Comparison of ENCODE assay signal across 1 cellular context in the genomic region with DNA sequence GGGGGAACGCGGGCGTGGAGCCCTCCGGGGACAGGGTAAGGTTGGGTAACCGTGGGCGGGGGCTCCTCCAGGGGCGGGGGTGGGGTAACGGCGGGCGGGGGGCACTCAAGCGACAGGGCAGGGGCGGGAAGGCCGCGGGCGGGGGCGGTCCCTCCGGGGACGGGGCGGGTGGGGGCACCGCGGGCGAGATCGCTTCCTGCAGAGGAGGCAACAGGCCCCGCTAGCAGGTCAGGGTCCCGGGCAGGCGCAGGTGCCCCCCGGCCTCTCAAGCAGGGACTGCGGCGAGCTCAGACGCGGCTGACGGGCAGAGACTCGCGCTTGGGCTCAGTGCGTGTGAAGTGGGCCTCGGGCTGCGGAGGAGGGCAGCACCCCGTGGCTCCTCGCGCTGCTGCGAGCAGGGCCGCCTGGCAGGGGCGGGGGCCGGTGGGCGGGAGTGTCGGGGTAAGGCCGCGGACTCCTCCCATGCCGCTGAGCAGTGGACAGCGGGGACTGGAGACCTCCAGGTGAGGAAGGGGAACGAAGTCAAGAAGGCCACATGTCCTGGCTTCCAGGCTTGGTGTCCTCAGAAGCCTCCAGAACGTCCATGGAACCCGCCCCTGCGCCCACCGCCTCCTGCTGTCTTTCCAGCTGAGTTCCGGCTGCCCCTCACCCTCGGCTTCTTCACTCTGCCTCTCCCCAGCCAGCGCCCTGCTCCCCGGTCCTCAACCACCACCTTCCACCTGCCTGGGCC.
TF ChIP-seq lines count a peak whose summit lies in the region.

No MANE protein-coding gene starts in this region.

TF ChIP-seq in HepG2, 621 proteins besides CTCF, POLR2A, EP300 and RAD21 (continued from another document and continues in another):
- TF ChIP-seq, protein P1, sequence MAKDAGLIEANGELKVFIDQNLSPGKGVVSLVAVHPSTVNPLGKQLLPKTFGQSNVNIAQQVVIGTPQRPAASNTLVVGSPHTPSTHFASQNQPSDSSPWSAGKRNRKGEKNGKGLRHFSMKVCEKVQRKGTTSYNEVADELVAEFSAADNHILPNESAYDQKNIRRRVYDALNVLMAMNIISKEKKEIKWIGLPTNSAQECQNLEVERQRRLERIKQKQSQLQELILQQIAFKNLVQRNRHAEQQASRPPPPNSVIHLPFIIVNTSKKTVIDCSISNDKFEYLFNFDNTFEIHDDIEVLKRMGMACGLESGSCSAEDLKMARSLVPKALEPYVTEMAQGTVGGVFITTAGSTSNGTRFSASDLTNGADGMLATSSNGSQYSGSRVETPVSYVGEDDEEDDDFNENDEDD (CRISPR knock-in tag; IDR thresholded peaks at IDR 0.05; ENCODE audit: borderline replicate concordance), result peak; percentile 32; the same call in 1 of the 2 replicates
- TF ChIP-seq ZNF224 (CRISPR knock-in tag; IDR thresholded peaks at IDR 0.05), result no peak
- TF ChIP-seq, protein P2, sequence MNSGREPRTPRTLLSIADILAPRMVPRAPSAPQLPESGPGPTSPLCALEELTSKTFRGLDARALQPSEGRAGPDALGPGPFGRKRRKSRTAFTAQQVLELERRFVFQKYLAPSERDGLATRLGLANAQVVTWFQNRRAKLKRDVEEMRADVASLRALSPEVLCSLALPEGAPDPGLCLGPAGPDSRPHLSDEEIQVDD (CRISPR knock-in tag; IDR thresholded peaks at IDR 0.05; ENCODE audit: borderline replicate concordance), result peak; percentile 52; the same call in 1 of the 2 replicates
- TF ChIP-seq ZNF772 (CRISPR knock-in tag; IDR thresholded peaks at IDR 0.05), result peak; percentile 2; the same call in 1 of the 2 replicates
- TF ChIP-seq ZNF766 (CRISPR knock-in tag; IDR thresholded peaks at IDR 0.05; ENCODE audit: borderline replicate concordance), result no peak
- TF ChIP-seq ZNF543 (CRISPR knock-in tag; IDR thresholded peaks at IDR 0.05), result peak; percentile 67; the same call in 1 of the 2 replicates
- no peak for TF ChIP-seq ZNF207 (IDR thresholded peaks at IDR 0.05; ENCODE audit: borderline replicate concordance)
- peak; percentile 86 for TF ChIP-seq UBTF (CRISPR knock-in tag; IDR thresholded peaks at IDR 0.05)
- no peak for TF ChIP-seq TSC22D2 (CRISPR knock-in tag; IDR thresholded peaks at IDR 0.05; ENCODE audit: borderline replicate concordance)
- no peak for TF ChIP-seq ASH2L (IDR thresholded peaks at IDR 0.05; ENCODE audit: insufficient read length, low read depth, low read length)
- TF ChIP-seq SPEN (CRISPR knock-in tag; IDR thresholded peaks at IDR 0.05; ENCODE audit: low read depth), result peak; percentile 31
- peak; percentile 23; the same call in 1 of the 2 replicates for TF ChIP-seq ZNF563 (CRISPR knock-in tag; IDR thresholded peaks at IDR 0.05)
- no peak for TF ChIP-seq ZSCAN30 (CRISPR knock-in tag; IDR thresholded peaks at IDR 0.05)
- no peak for TF ChIP-seq HNF1A (IDR thresholded peaks at IDR 0.05; ENCODE audit: low read depth)
- TF ChIP-seq HNF1A (CRISPR knock-in tag; IDR thresholded peaks at IDR 0.05; ENCODE audit: borderline replicate concordance), result peak; percentile 29; the same call in 1 of the 2 replicates
- no peak for TF ChIP-seq GATA4 (IDR thresholded peaks at IDR 0.05; ENCODE audit: borderline replicate concordance, low read depth)
- TF ChIP-seq MIER2 (CRISPR knock-in tag; IDR thresholded peaks at IDR 0.05), result no peak
- no peak for TF ChIP-seq HOXA9 (CRISPR knock-in tag; IDR thresholded peaks at IDR 0.05; ENCODE audit: borderline replicate concordance)
- no peak for TF ChIP-seq ZNF431 (CRISPR knock-in tag; IDR thresholded peaks at IDR 0.05; ENCODE audit: borderline replicate concordance, low read depth)
- TF ChIP-seq NR1H2 (CRISPR knock-in tag; IDR thresholded peaks at IDR 0.05; ENCODE audit: borderline replicate concordance, low read depth), result no peak
- TF ChIP-seq, protein P3, sequence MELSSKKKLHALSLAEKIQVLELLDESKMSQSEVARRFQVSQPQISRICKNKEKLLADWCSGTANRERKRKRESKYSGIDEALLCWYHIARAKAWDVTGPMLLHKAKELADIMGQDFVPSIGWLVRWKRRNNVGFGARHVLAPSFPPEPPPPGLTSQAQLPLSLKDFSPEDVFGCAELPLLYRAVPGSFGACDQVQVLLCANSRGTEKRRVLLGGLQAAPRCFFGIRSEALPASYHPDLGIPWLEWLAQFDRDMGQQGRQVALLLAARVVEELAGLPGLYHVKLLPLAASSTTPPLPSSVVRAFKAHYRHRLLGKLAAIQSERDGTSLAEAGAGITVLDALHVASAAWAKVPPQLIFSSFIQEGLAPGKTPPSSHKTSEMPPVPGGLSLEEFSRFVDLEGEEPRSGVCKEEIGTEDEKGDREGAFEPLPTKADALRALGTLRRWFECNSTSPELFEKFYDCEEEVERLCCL (CRISPR knock-in tag; IDR thresholded peaks at IDR 0.05; ENCODE audit: borderline replicate concordance), result peak; percentile 77; the same call in 1 of the 2 replicates
- no peak for TF ChIP-seq AGO1 (IDR thresholded peaks at IDR 0.05; ENCODE audit: low read depth, low read length, poor library complexity, severe bottlenecking)
- TF ChIP-seq, protein P4, sequence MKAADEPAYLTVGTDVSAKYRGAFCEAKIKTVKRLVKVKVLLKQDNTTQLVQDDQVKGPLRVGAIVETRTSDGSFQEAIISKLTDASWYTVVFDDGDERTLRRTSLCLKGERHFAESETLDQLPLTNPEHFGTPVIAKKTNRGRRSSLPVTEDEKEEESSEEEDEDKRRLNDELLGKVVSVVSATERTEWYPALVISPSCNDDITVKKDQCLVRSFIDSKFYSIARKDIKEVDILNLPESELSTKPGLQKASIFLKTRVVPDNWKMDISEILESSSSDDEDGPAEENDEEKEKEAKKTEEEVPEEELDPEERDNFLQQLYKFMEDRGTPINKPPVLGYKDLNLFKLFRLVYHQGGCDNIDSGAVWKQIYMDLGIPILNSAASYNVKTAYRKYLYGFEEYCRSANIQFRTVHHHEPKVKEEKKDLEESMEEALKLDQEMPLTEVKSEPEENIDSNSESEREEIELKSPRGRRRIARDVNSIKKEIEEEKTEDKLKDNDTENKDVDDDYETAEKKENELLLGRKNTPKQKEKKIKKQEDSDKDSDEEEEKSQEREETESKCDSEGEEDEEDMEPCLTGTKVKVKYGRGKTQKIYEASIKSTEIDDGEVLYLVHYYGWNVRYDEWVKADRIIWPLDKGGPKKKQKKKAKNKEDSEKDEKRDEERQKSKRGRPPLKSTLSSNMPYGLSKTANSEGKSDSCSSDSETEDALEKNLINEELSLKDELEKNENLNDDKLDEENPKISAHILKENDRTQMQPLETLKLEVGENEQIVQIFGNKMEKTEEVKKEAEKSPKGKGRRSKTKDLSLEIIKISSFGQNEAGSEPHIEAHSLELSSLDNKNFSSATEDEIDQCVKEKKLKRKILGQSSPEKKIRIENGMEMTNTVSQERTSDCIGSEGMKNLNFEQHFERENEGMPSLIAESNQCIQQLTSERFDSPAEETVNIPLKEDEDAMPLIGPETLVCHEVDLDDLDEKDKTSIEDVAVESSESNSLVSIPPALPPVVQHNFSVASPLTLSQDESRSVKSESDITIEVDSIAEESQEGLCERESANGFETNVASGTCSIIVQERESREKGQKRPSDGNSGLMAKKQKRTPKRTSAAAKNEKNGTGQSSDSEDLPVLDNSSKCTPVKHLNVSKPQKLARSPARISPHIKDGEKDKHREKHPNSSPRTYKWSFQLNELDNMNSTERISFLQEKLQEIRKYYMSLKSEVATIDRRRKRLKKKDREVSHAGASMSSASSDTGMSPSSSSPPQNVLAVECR (CRISPR knock-in tag; IDR thresholded peaks at IDR 0.05; ENCODE audit: borderline replicate concordance), result peak; percentile 72; the same call in 1 of the 2 replicates
- 0 out of 2 replicates have a peak, but pooled peaks have one; percentile 17 for TF ChIP-seq CBFB (CRISPR knock-in tag; IDR thresholded peaks at IDR 0.05)
- TF ChIP-seq RBM39 (IDR thresholded peaks at IDR 0.05; ENCODE audit: low read depth, low read length, poor library complexity, severe bottlenecking), result peak; percentile 28
- TF ChIP-seq ZBTB1 (CRISPR knock-in tag; IDR thresholded peaks at IDR 0.05; ENCODE audit: borderline replicate concordance), result no peak
- no peak for TF ChIP-seq ATRX (CRISPR knock-in tag; IDR thresholded peaks at IDR 0.05; ENCODE audit: borderline replicate concordance)
- peak; percentile 8; the same call in 1 of the 2 replicates for TF ChIP-seq FOSL2 (CRISPR knock-in tag; IDR thresholded peaks at IDR 0.05)
- TF ChIP-seq, protein P5, sequence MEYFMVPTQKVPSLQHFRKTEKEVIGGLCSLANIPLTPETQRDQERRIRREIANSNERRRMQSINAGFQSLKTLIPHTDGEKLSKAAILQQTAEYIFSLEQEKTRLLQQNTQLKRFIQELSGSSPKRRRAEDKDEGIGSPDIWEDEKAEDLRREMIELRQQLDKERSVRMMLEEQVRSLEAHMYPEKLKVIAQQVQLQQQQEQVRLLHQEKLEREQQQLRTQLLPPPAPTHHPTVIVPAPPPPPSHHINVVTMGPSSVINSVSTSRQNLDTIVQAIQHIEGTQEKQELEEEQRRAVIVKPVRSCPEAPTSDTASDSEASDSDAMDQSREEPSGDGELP (IDR thresholded peaks at IDR 0.05; ENCODE audit: borderline replicate concordance, low read depth), result peak; percentile 44; the same call in 1 of the 2 replicates
- TF ChIP-seq SKIL (CRISPR knock-in tag; IDR thresholded peaks at IDR 0.05; ENCODE audit: borderline replicate concordance), result no peak
- TF ChIP-seq, protein P6, sequence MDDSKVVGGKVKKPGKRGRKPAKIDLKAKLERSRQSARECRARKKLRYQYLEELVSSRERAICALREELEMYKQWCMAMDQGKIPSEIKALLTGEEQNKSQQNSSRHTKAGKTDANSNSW (CRISPR knock-in tag; IDR thresholded peaks at IDR 0.05; ENCODE audit: borderline replicate concordance), result no peak
- 0 out of 2 replicates have a peak, but pooled peaks have one; percentile 63 for TF ChIP-seq ZFP36L1 (CRISPR knock-in tag; IDR thresholded peaks at IDR 0.05)
- no peak for TF ChIP-seq ZNF782 (CRISPR knock-in tag; IDR thresholded peaks at IDR 0.05; ENCODE audit: borderline replicate concordance)
- no peak for TF ChIP-seq KLF6 (CRISPR knock-in tag; IDR thresholded peaks at IDR 0.05)
- no peak for TF ChIP-seq THYN1 (CRISPR knock-in tag; IDR thresholded peaks at IDR 0.05; ENCODE audit: borderline replicate concordance, low read depth)
- no peak for TF ChIP-seq ZNF672 (CRISPR knock-in tag; IDR thresholded peaks at IDR 0.05)
- TF ChIP-seq ZSCAN20 (CRISPR knock-in tag; IDR thresholded peaks at IDR 0.05; ENCODE audit: borderline replicate concordance), result no peak
